In genomic region chr20:38033330-38034107, GRCh38 we compare ENCODE assay signal across 8 cellular contexts. TPM values are rescaled to one million over a fixed set of nuclear protein-coding genes. Genes with fewer than 3 reads are reported as not detected.
DNase-seq lines count a peak whose midpoint lies in the region; ATAC-seq, FAIRE-seq and TF ChIP-seq lines count a peak whose summit lies in the region.

Gene RPRD1B (plus strand): TSS chr20:38033746. CDS start chr20:38033948, 202 bp downstream.
Gene TTI1 (minus strand): TSS chr20:38033456. CDS start chr20:38013816, 19,640 bp downstream.

- peaks cover 33% of the 10 kb centered on the region for H3K36me3 ChIP-seq in HUES64 (ENCODE audit: insufficient read depth, low read length)
- peaks cover 48% of the 10 kb centered on the region for H3K36me3 ChIP-seq in OCI-LY3 (replicated peaks; ENCODE audit: low read depth, low read length)
- peaks cover 30% of the 10 kb centered on the region for H3K36me3 ChIP-seq in mesodermal cell (ENCODE audit: control insufficient read depth, insufficient read depth, low read length)

- FAIRE-seq in endometrium (lab: Jason Lieb, UNC), result peak; percentile 51

- H3K4me3 ChIP-seq in HUES64 (ENCODE audit: low read length), result peak within 1 kb of the TSS; percentile 94
- H3K4me3 ChIP-seq in OCI-LY3 (ENCODE audit: low read length), result peak within 1 kb of the TSS; percentile 85
- H3K4me3 ChIP-seq in mesodermal cell (ENCODE audit: extremely low read depth, insufficient read depth, low read length, poor library complexity, severe bottlenecking), result peak within 1 kb of the TSS; percentile 83

- H3K79me2 ChIP-seq in OCI-LY3 (ENCODE audit: low read length), result peaks cover 99% of the 10 kb centered on the region

- H3K4me2 ChIP-seq in OCI-LY3 (ENCODE audit: low read length), result peak within 1 kb of the TSS; percentile 88

- H3K9me3 ChIP-seq in HUES64 (ENCODE audit: insufficient read depth, low read depth, low read length), result no peaks in the 10 kb centered on the region
- H3K9me3 ChIP-seq in OCI-LY3 (ENCODE audit: insufficient read depth, low read length), result no peaks in the 10 kb centered on the region
- H3K9me3 ChIP-seq in mesodermal cell (ENCODE audit: control insufficient read depth, low read length), result no peaks in the 10 kb centered on the region

- peak; percentile 70 for ATAC-seq in GM21390 (IDR thresholded peaks at IDR 0.05; ENCODE audit: unreplicated experiment)

- under 1% methylated on average over 69 of the region's 69 CpGs for WGBS in HUES64
- WGBS in mesodermal cell (ENCODE audit: insufficient coverage in 2 of 2), 2 experiments, result 0% methylated on average over 45 to 47 of the region's 69 CpGs

- H3K27me3 ChIP-seq in HUES64 (ENCODE audit: insufficient read depth, low read length), result no peaks in the 10 kb centered on the region
- H3K27me3 ChIP-seq in OCI-LY3 (ENCODE audit: low read depth, low read length), result no peaks in the 10 kb centered on the region

- peaks cover 16% of the 10 kb centered on the region for H4K20me1 ChIP-seq in OCI-LY3 (ENCODE audit: insufficient read depth, low read length)

- H3K4me1 ChIP-seq in HUES64 (ENCODE audit: insufficient read depth, low read length), result peaks cover 14% of the 10 kb centered on the region
- H3K4me1 ChIP-seq in OCI-LY3 (ENCODE audit: low read length), result peaks cover 33% of the 10 kb centered on the region
- H3K4me1 ChIP-seq in mesodermal cell (ENCODE audit: control insufficient read depth, insufficient read depth, low read length, poor library complexity, severe bottlenecking), result peaks cover 4% of the 10 kb centered on the region

- in situ Hi-C loops in Caki2 (cut with HindIII; ENCODE audit: low pct_unique_long_range_greater_than_20kb, low sequenced_read_pairs), result no loop called here

- H3K9ac ChIP-seq in HUES64 (ENCODE audit: low read depth, low read length) (peak within 1 kb of the TSS; percentile 92), OCI-LY3 (ENCODE audit: low read length) (peak within 1 kb of the TSS; percentile 90)

- H3K27ac ChIP-seq in HUES64 (ENCODE audit: low read depth, low read length) (peak within 1 kb of the TSS; percentile 96), OCI-LY3 (ENCODE audit: low read length) (peak within 1 kb of the TSS; percentile 74), mesodermal cell (ENCODE audit: low read depth, low read length, severe bottlenecking) (peak within 1 kb of the TSS; percentile 89)

- H2AFZ ChIP-seq in OCI-LY3 (ENCODE audit: low read depth, low read length), result peak within 1 kb of the TSS; percentile 70

- peak; percentile 93 for DNase-seq in Caki2 (ENCODE audit: low read depth)
- peak; percentile 95 for DNase-seq in activated CD8-positive, alpha-beta memory T cell treated with anti-CD3 and anti-CD28 coated beads, Interleukin-2, amount 50 U/mL, for 48 hours
- DNase-seq in stimulated activated CD8-positive, alpha-beta memory T cell treated with anti-CD3 and anti-CD28 coated beads, Interleukin-15, amount 100 ng/mL, for 24 hours (ENCODE audit: low read depth), result peak; percentile 82

- no peak for TF ChIP-seq CTCF in OCI-LY3 (IDR thresholded peaks at IDR 0.05; ENCODE audit: low read depth, low read length)

RNA-seq across cellular contexts. Expression of gene RPRD1B, which starts in this region (rescaled TPM):
- total RNA-seq in Caki2 (2014; rRNA removed; shearing (Covaris generic); ENCODE audit: low replicate concordance), result 20.0 and 22.9 TPM in 2 replicates
- 17.9 TPM for polyA plus RNA-seq in HUES64 (2013, experiment 1 of 2)
- polyA plus RNA-seq in HUES64 (2013, experiment 2 of 2), result 16.7 TPM
- 26.1 TPM for polyA plus RNA-seq in mesodermal cell (2013, experiment 1 of 2)
- 22.9 TPM for polyA plus RNA-seq in mesodermal cell (2013, experiment 2 of 2)

RNA-seq across cellular contexts. Expression of gene TTI1, which starts in this region (rescaled TPM):
- total RNA-seq in Caki2 (2014; rRNA removed; shearing (Covaris generic); ENCODE audit: low replicate concordance), result 28.5 and 29.5 TPM in 2 replicates
- 36.0 TPM for polyA plus RNA-seq in HUES64 (2013, experiment 1 of 2)
- polyA plus RNA-seq in HUES64 (2013, experiment 2 of 2), result 34.4 TPM
- polyA plus RNA-seq in mesodermal cell (2013, experiment 1 of 2), result 26.1 TPM
- polyA plus RNA-seq in mesodermal cell (2013, experiment 2 of 2), result 25.1 TPM

Comparison
In these comparisons a context has a peak if more than half of its experiments do, and no peak if none do; other contexts are left out.
1. Peak in every context shown above with its lines: DNase-seq, ATAC-seq, H3K4me3 ChIP-seq and H3K27ac ChIP-seq.